ENCODE assay signal across 19 cellular contexts in genomic region chr21:41709965-41710822, GRCh38. TPM values are rescaled to one million over a fixed set of nuclear protein-coding genes. Genes with fewer than 3 reads are reported as not detected.
"Had no signal": no experiment of that assay in that cellular context is flagged by ENCODE, and none has a peak within 500 bp of the region (broad histone marks: within the 10 kb centered on the region; RNA-seq: fewer than 3 reads in every experiment).

No MANE protein-coding gene starts in this region.

- H3K4me1 Mint-ChIP-seq: memory B cell had no signal

- DNase-seq: activated CD8-positive, alpha-beta memory T cell treated with anti-CD3 and anti-CD28 coated beads, Interleukin-2, amount 50 U/mL, for 4 hours; activated CD8-positive, alpha-beta T cell treated with anti-CD3 and anti-CD28 coated beads for 36 hours; activated gamma-delta T cell treated with Interleukin-2 at 50 U/mL for 16 hours; activated T-cell treated with anti-CD3 and anti-CD28 coated beads, Interleukin-2, amount 50 U/mL, for 72 hours; foreskin melanocyte; head of caudate nucleus; left lung; sigmoid colon; stimulated activated CD4-positive, alpha-beta T cell treated with anti-CD3 and anti-CD28 coated beads, Interleukin-4, amount 100 ng/mL, for 1 hour; stimulated activated CD8-positive, alpha-beta memory T cell treated with anti-CD3 and anti-CD28 coated beads, Interleukin-4, amount 100 ng/mL, for 48 hours had no signal

- H3K27me3 ChIP-seq: ascending aorta had no signal

- H3K4me1 ChIP-seq: ascending aorta, left lung, sigmoid colon had no signal

- H3K36me3 ChIP-seq: ascending aorta, left lung, sigmoid colon, thoracic aorta had no signal

- ATAC-seq: activated CD4-positive, CD25-positive, alpha-beta regulatory T cell treated with anti-CD3 and anti-CD28 coated beads, Interleukin-2, amount 50 U/mL, for 24 hours; activated CD8-positive, alpha-beta T cell treated with anti-CD3 and anti-CD28 coated beads for 36 hours; activated T-cell treated with anti-CD3 and anti-CD28 coated beads, Interleukin-2, amount 50 U/mL, for 72 hours; left lung had no signal

- H3K9me3 ChIP-seq: ascending aorta, left lung, sigmoid colon, thoracic aorta had no signal

- H3K27ac Mint-ChIP-seq: activated CD8-positive, alpha-beta T cell treated with anti-CD3 and anti-CD28 coated beads for 36 hours; activated T-cell treated with anti-CD3 and anti-CD28 coated beads, Interleukin-2, amount 50 U/mL, for 72 hours; memory B cell; nephron; stimulated activated naive CD8-positive, alpha-beta T cell treated with anti-CD3 and anti-CD28 coated beads, Interleukin-15, Interleukin-2, amounts not matched to agents 100 ng/mL and 50 ng/mL, for 24 hours had no signal

- H3K4me3 Mint-ChIP-seq: activated CD8-positive, alpha-beta T cell treated with anti-CD3 and anti-CD28 coated beads for 36 hours; activated T-cell treated with anti-CD3 and anti-CD28 coated beads, Interleukin-2, amount 50 U/mL, for 72 hours; memory B cell; nephron; stimulated activated naive CD8-positive, alpha-beta T cell treated with anti-CD3 and anti-CD28 coated beads, Interleukin-15, Interleukin-2, amounts not matched to agents 100 ng/mL and 50 ng/mL, for 24 hours had no signal

- FAIRE-seq: endometrium had no signal

- H3K4me3 ChIP-seq: ascending aorta, left lung, sigmoid colon, thoracic aorta had no signal

- H3K27ac ChIP-seq: ascending aorta, left lung, sigmoid colon, thoracic aorta had no signal

RNA-seq across cellular contexts. Expression of gene RIPK4, which starts 56.7 kb away (rescaled TPM):
- total RNA-seq: pulmonary artery endothelial cell; T-helper 2 cell treated with Interferon-gamma antibody and Interleukin-4, amounts not matched to agents 100 ng/mL and 5 ng/mL, for 36 hours had no signal
